In genomic region chr11:10328314-10329090, GRCh38 we compare ENCODE assay signal across 11 cellular contexts. TPM values are rescaled to one million over a fixed set of nuclear protein-coding genes. Genes with fewer than 3 reads are reported as not detected.
DNase-seq lines count a peak whose midpoint lies in the region; ATAC-seq and TF ChIP-seq lines count a peak whose summit lies in the region.
"Had no signal": no experiment of that assay in that cellular context is flagged by ENCODE, and none has a peak within 500 bp of the region (broad histone marks: within the 10 kb centered on the region; RNA-seq: fewer than 3 reads in every experiment).

No MANE protein-coding gene starts in this region.

- intact Hi-C loops in PC-3 (cut with micrococcal nuclease), result no loop called here
- intact Hi-C loops in esophagus muscularis mucosa (cut with DNase I), result no loop called here

- H3K27ac ChIP-seq in PC-3 (ENCODE audit: low read length), result peak overlapping the region; percentile 56
- H3K27ac ChIP-seq in esophagus muscularis mucosa (replicated peaks in 1 of 4), result peak overlapping the region; percentile 76 to 81 (median 78)

- BruUV-seq in PC-3 (replicated peaks; lab: Mats Ljungman, UMichigan), result no TSS peak

- TF ChIP-seq POLR2A in esophagus muscularis mucosa (IDR thresholded peaks at IDR 0.05; ENCODE audit: low read depth), result no peak

- peak overlapping the region; percentile 2; the same call in 1 of the 2 replicates for H3K9ac ChIP-seq in PC-3 (ENCODE audit: low read length)

- no peak for TF ChIP-seq CTCF in PC-3 (conservative IDR thresholded peaks at IDR 0.05; ENCODE audit: low read depth, low read length)
- no peak for TF ChIP-seq CTCF in esophagus muscularis mucosa (IDR thresholded peaks at IDR 0.05)
- TF ChIP-seq CTCF in omental fat pad (IDR thresholded peaks at IDR 0.05), result no peak

- H3K36me3 ChIP-seq in PC-3 (ENCODE audit: low read depth, low read length), result no peaks in the 10 kb centered on the region
- H3K36me3 ChIP-seq in esophagus muscularis mucosa, result no peaks in the 10 kb centered on the region

- H3K27me3 ChIP-seq in PC-3 (ENCODE audit: low read length) (no peaks in the 10 kb centered on the region), esophagus muscularis mucosa (no peaks in the 10 kb centered on the region)

- no peak overlapping the region for H2AFZ ChIP-seq in PC-3 (ENCODE audit: low read length)

- H3K4me3 ChIP-seq in PC-3 (ENCODE audit: low read length), result no peak overlapping the region
- H3K4me3 ChIP-seq in esophagus muscularis mucosa, result no peak overlapping the region

- no peak for TF ChIP-seq EP300 in esophagus muscularis mucosa (IDR thresholded peaks at IDR 0.05)

- no peaks in the 10 kb centered on the region for H3K79me2 ChIP-seq in PC-3 (ENCODE audit: low read length)

- POLR2A ChIA-PET in PC-3 (lab: Charles Lee; ENCODE audit: unreplicated experiment), result no interaction called here

- H4K20me1 ChIP-seq in PC-3 (ENCODE audit: low read length), result no peaks in the 10 kb centered on the region

- CTCF ChIA-PET in PC-3 (lab: Charles Lee), result interaction anchor here (0.5 to 1.5 kb wide), 3 partner anchors 19 to 125 kb away, joined by 3 to 4 read pairs (median 3); no protein-coding TSS in a partner anchor

- ATAC-seq in PC-3 (peak; percentile 27), omental fat pad (ENCODE audit: low FRiP score) (peak; percentile 56), HG02571 (IDR thresholded peaks at IDR 0.05; ENCODE audit: unreplicated experiment) (no peak)

- WGBS in esophagus muscularis mucosa, result 56% methylated on average over 3 of the region's 3 CpGs

- peaks cover 56% of the 10 kb centered on the region for H3K4me1 ChIP-seq in PC-3 (ENCODE audit: insufficient read depth, low read length)
- H3K4me1 ChIP-seq in esophagus muscularis mucosa, result peaks cover 41 to 59% (median 57%) of the 10 kb centered on the region in 4 donors

- H3K9me3 ChIP-seq in PC-3 (ENCODE audit: low read length), result no peaks in the 10 kb centered on the region
- no peaks in the 10 kb centered on the region for H3K9me3 ChIP-seq in esophagus muscularis mucosa

- peak; percentile 42 to 48 for DNase-seq in AML-193 (lab: John Stamatoyannopoulos, UW)
- peak; percentile 37 for DNase-seq in PC-3
- peak; percentile 39 for DNase-seq in esophagus muscularis mucosa (ENCODE audit: extremely low spot score)
- DNase-seq in omental fat pad (ENCODE audit: low spot score), result no peak
- no peak for DNase-seq in NCI-H187 treated with DMSO at 0.1 percent for 48 hours (lab: John Stamatoyannopoulos, UW)
- no peak for DNase-seq in NCI-H524 treated with DMSO at 0.1 percent for 48 hours (lab: John Stamatoyannopoulos, UW)
- DNase-seq in activated effector memory CD4-positive, alpha-beta T cell treated with Interleukin-2 at 50 U/mL for 16 hours, result no peak
- DNase-seq: activated naive CD4-positive, alpha-beta T cell; CD8-positive, alpha-beta memory T cell; T1000 had no signal

- peak overlapping the region; percentile 40; the same call in 1 of the 2 replicates for H3K4me2 ChIP-seq in PC-3 (ENCODE audit: low read length)

- H3K9me2 ChIP-seq in PC-3 (replicated peaks; ENCODE audit: low read length), result no peaks in the 10 kb centered on the region

- H3F3A ChIP-seq in PC-3 (ENCODE audit: low read length, unreplicated experiment), result peaks cover 3% of the 10 kb centered on the region

RNA-seq across cellular contexts. Expression of gene ADM, which starts 23.6 kb away (rescaled TPM):
- 68.0 and 82.5 TPM in 2 replicates for total RNA-seq in PC-3 (2014; rRNA removed)
- total RNA-seq in esophagus muscularis mucosa, result 100 to 1,000 TPM in 2 of 4 donors, 10 to 100 TPM in 2; 57.3 to 152 (median 105) TPM
- 1,000 to 10,000 TPM in 1 of 4 donors, 100 to 1,000 TPM in 3; 233 to 1,099 (median 623) TPM for total RNA-seq in omental fat pad

RNA-seq across cellular contexts. Expression of gene SBF2, which starts 34.5 kb away (rescaled TPM):
- total RNA-seq in PC-3 (2014; rRNA removed), result 30.3 and 31.3 TPM in 2 replicates
- 10 to 100 TPM; 44.6 to 59.4 (median 53.4) TPM for total RNA-seq in esophagus muscularis mucosa
- 100 to 1,000 TPM in 1 of 4 donors, 10 to 100 TPM in 3; 53.8 to 125 (median 76.4) TPM for total RNA-seq in omental fat pad

Comparison
In these comparisons a context has a peak if more than half of its experiments do, and no peak if none do; other contexts are left out.
1. DNase-seq: peak in AML-193 (2 of 2), PC-3 (single experiment) and esophagus muscularis mucosa (single experiment); none in omental fat pad (single experiment), NCI-H187 treated with DMSO at 0.1 percent for 48 hours (single experiment), NCI-H524 treated with DMSO at 0.1 percent for 48 hours (single experiment) and activated effector memory CD4-positive, alpha-beta T cell treated with Interleukin-2 at 50 U/mL for 16 hours (single experiment).